Comparison of ENCODE assay signal across 9 cellular contexts in genomic region chr1:6209661-6210605, GRCh38. TPM values are rescaled to one million over a fixed set of nuclear protein-coding genes. Genes with fewer than 3 reads are reported as not detected.
A peak's percentile ranks its signal among the peaks of the same experiment; 100 is the strongest.
DNase-seq lines count a peak whose midpoint lies in the region; ATAC-seq and TF ChIP-seq lines count a peak whose summit lies in the region.
"Had no signal": no experiment of that assay in that cellular context is flagged by ENCODE, and none has a peak within 500 bp of the region (broad histone marks: within the 10 kb centered on the region; RNA-seq: fewer than 3 reads in every experiment).

No MANE protein-coding gene starts in this region.

- H3K4me3 ChIP-seq in iPS-18c (ENCODE audit: insufficient read depth, low read depth, low read length) (peak overlapping the region; percentile 58), gastroesophageal sphincter (peak overlapping the region in 1 of 2 donors; percentile 53)

- H3K27me3 ChIP-seq in gastroesophageal sphincter: peaks cover 17% of the 10 kb centered on the region

- TF ChIP-seq POLR2A in gastroesophageal sphincter (IDR thresholded peaks at IDR 0.05): no peak

- peaks cover 0 to 31% of the 10 kb centered on the region in 2 donors for H3K36me3 ChIP-seq in gastroesophageal sphincter

- peaks cover 0 to 48% (median 21%) of the 10 kb centered on the region in 3 donors for H3K4me1 ChIP-seq in gastroesophageal sphincter

- peak; percentile 12 for TF ChIP-seq CTCF in AG09319 (IDR thresholded peaks at IDR 0.05; ENCODE audit: low read depth, low read length)
- TF ChIP-seq CTCF in gastroesophageal sphincter (IDR thresholded peaks at IDR 0.05): no peak

- 80 to 100% methylated on average over 1 to 2 of the region's 17 CpGs for WGBS in gastroesophageal sphincter (ENCODE audit: low coverage in 1 of 2), 2 donors

- peak; percentile 10 for ATAC-seq in GM19397 (IDR thresholded peaks at IDR 0.05; ENCODE audit: unreplicated experiment)
- no peak for ATAC-seq in gastroesophageal sphincter

- H3K27ac ChIP-seq in gastroesophageal sphincter: peak overlapping the region in 1 of 4 donors; percentile 58

- no peaks in the 10 kb centered on the region for H3K9me3 ChIP-seq in iPS-18c (ENCODE audit: control insufficient read depth, insufficient read depth, low read length)
- H3K9me3 ChIP-seq in gastroesophageal sphincter: no peaks in the 10 kb centered on the region

- DNase-seq in AG09319 (ENCODE audit: extremely low read depth, low read depth) (no peak), GM19238 (ENCODE audit: insufficient read length, low spot score) (no peak), NCI-H1436 treated with DMSO at 0.1 percent for 48 hours (lab: John Stamatoyannopoulos, UW) (no peak), NCI-H69 (lab: John Stamatoyannopoulos, UW) (no peak)
- DNase-seq in activated T-cell treated with anti-CD3 and anti-CD28 coated beads, Interleukin-2, amount 50 U/mL, for 1 hour: peak; percentile 25

- TF ChIP-seq EP300 in gastroesophageal sphincter (IDR thresholded peaks at IDR 0.05): no peak

RNA-seq across cellular contexts. Expression of gene RNF207, which starts 4.0 kb away (rescaled TPM):
- 10 to 100 TPM in 3 of 4 donors, 1 to 10 TPM in 1; 3.0 to 34.1 (median 18.3) TPM for total RNA-seq in gastroesophageal sphincter

RNA-seq across cellular contexts. Expression of gene RPL22, which starts 10.5 kb away (rescaled TPM):
- 100 to 1,000 TPM; 126 to 281 (median 227) TPM for total RNA-seq in gastroesophageal sphincter

RNA-seq across cellular contexts. Expression of gene ICMT, which starts 25.8 kb away (rescaled TPM):
- 10 to 100 TPM; 53.4 to 91.3 (median 85.0) TPM for total RNA-seq in gastroesophageal sphincter

RNA-seq across cellular contexts. Expression of gene CHD5, which starts 29.8 kb away (rescaled TPM):
- 10 to 100 TPM in 2 of 4 donors, 1 to 10 TPM in 2; 4.4 to 34.9 (median 9.2) TPM for total RNA-seq in gastroesophageal sphincter

RNA-seq across cellular contexts. Expression of gene HES3, which starts 34.0 kb away (rescaled TPM):
- total RNA-seq in gastroesophageal sphincter: not detected
- total RNA-seq: dermis microvascular lymphatic vessel endothelial cell had no signal
